ENCODE assay signal across 8 cellular contexts in the genomic region with DNA sequence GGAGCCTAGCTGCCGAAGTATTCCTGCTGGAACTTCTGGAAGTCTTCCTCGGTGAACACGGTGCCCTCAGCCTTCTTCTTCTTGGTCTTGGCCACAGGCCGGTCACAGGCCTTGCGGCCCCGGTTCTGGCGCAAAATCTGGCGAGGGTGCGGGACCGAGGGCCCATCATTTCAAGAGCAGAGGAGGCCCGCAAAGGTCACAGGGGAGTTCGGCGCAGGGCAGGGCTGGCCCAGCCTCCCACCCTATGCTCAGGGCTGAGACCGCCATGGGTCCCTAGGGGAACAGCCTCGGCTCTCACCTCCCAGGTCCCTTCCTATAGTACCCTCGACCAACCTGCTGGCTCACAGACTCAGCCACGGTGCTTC. TPM values are rescaled to one million over a fixed set of nuclear protein-coding genes. Genes with fewer than 3 reads are reported as not detected.
DNase-seq lines count a peak whose midpoint lies in the region; ATAC-seq and TF ChIP-seq lines count a peak whose summit lies in the region.

No MANE protein-coding gene starts in this region.

- ATAC-seq in DND-41 (ENCODE audit: insufficient read depth, low read depth), result no peak
- no peak for ATAC-seq in psoas muscle
- ATAC-seq in GM18870 (IDR thresholded peaks at IDR 0.05; ENCODE audit: unreplicated experiment), result no peak
- ATAC-seq in HG02798 (IDR thresholded peaks at IDR 0.05; ENCODE audit: poor library complexity, unreplicated experiment), result no peak
- ATAC-seq in upper lobe of left lung (ENCODE audit: low FRiP score in 2 of 2), result no peak

- H3K79me2 ChIP-seq in DND-41 (ENCODE audit: insufficient read depth, low read length) (peaks cover 65% of the 10 kb centered on the region), OCI-LY3 (ENCODE audit: low read length) (peaks cover 72% of the 10 kb centered on the region)

- WGBS in psoas muscle, 3 donors, result 47 to 55% (median 54%) methylated on average over 17 of the region's 17 CpGs
- WGBS in upper lobe of left lung, 2 donors, result 47 to 71% methylated on average over 4 to 17 of the region's 17 CpGs

- H3K36me3 ChIP-seq in DND-41 (ENCODE audit: insufficient read depth, low read length) (peaks cover 55% of the 10 kb centered on the region), OCI-LY3 (replicated peaks; ENCODE audit: low read depth, low read length) (peaks cover 49% of the 10 kb centered on the region), duodenal mucosa (ENCODE audit: control insufficient read depth in 1 of 2, insufficient read depth in 2 of 2, low read length in 2 of 2) (peaks cover 10 to 27% of the 10 kb centered on the region in 2 donors), psoas muscle (ENCODE audit: insufficient read depth in 1 of 2, low read depth in 1 of 2) (peaks cover 0 to 31% of the 10 kb centered on the region in 2 donors), upper lobe of left lung (peaks cover 2 to 43% (median 20%) of the 10 kb centered on the region in 4 donors)

- peaks cover 52% of the 10 kb centered on the region for H4K20me1 ChIP-seq in DND-41 (ENCODE audit: insufficient read depth, low read length)
- H4K20me1 ChIP-seq in OCI-LY3 (ENCODE audit: insufficient read depth, low read length), result peaks cover 9% of the 10 kb centered on the region

- no peaks in the 10 kb centered on the region for H3K27me3 ChIP-seq in DND-41 (ENCODE audit: insufficient read depth, low read length, poor library complexity)
- no peaks in the 10 kb centered on the region for H3K27me3 ChIP-seq in OCI-LY3 (ENCODE audit: low read depth, low read length)
- H3K27me3 ChIP-seq in duodenal mucosa (ENCODE audit: control insufficient read depth in 1 of 2, insufficient read depth in 2 of 2, low read length in 2 of 2), result no peaks in the 10 kb centered on the region
- no peaks in the 10 kb centered on the region for H3K27me3 ChIP-seq in psoas muscle (ENCODE audit: insufficient read depth in 3 of 3, low read length in 2 of 3)
- H3K27me3 ChIP-seq in upper lobe of left lung, result no peaks in the 10 kb centered on the region

- peak overlapping the region in 1 of 2 experiments; percentile 53; a peak in 2 of 4 replicates for H3K4me3 ChIP-seq in DND-41 (ENCODE audit: low read depth in 1 of 2, low read length in 2 of 2)
- peak overlapping the region; percentile 71 for H3K4me3 ChIP-seq in OCI-LY3 (ENCODE audit: low read length)
- H3K4me3 ChIP-seq in duodenal mucosa (ENCODE audit: low read depth in 1 of 2, low read length in 2 of 2), result peak overlapping the region; percentile 23 to 65
- peak overlapping the region; percentile 54 for H3K4me3 ChIP-seq in psoas muscle
- peak overlapping the region in 1 of 4 donors; percentile 34 for H3K4me3 ChIP-seq in upper lobe of left lung

- H3K9me3 ChIP-seq in DND-41 (ENCODE audit: insufficient read depth, low read length, severe bottlenecking) (no peaks in the 10 kb centered on the region), OCI-LY3 (ENCODE audit: insufficient read depth, low read length) (no peaks in the 10 kb centered on the region), duodenal mucosa (ENCODE audit: control insufficient read depth in 1 of 2, low read length in 2 of 2) (no peaks in the 10 kb centered on the region), psoas muscle (no peaks in the 10 kb centered on the region), upper lobe of left lung (no peaks in the 10 kb centered on the region)

- no peak for TF ChIP-seq POLR2A in upper lobe of left lung (IDR thresholded peaks at IDR 0.05)

- H3K4me2 ChIP-seq in DND-41 (ENCODE audit: insufficient read depth, low read length), result peak overlapping the region; percentile 86
- H3K4me2 ChIP-seq in OCI-LY3 (ENCODE audit: low read length), result peak overlapping the region; percentile 82

- H3K27ac ChIP-seq in DND-41 (ENCODE audit: low read length) (peak overlapping the region; percentile 64), OCI-LY3 (ENCODE audit: low read length) (peak overlapping the region; percentile 80), duodenal mucosa (ENCODE audit: low read depth, low read length) (no peak overlapping the region), psoas muscle (peak overlapping the region; percentile 72), upper lobe of left lung (peak overlapping the region in 2 of 4 donors; percentile 62 to 69)

- H3K9ac ChIP-seq in DND-41 (ENCODE audit: low read depth, low read length), result peak overlapping the region; percentile 49
- peak overlapping the region; percentile 53 for H3K9ac ChIP-seq in OCI-LY3 (ENCODE audit: low read length)
- H3K9ac ChIP-seq in duodenal mucosa (ENCODE audit: low read depth in 1 of 2, low read length in 2 of 2), result peak overlapping the region in 1 of 2 donors; percentile 15

- TF ChIP-seq EP300 in upper lobe of left lung (IDR thresholded peaks at IDR 0.05), result no peak

- H2AFZ ChIP-seq in DND-41 (ENCODE audit: low read depth, low read length) (no peak overlapping the region), OCI-LY3 (ENCODE audit: low read depth, low read length) (no peak overlapping the region)

- peaks cover 66% of the 10 kb centered on the region for H3K4me1 ChIP-seq in DND-41 (ENCODE audit: insufficient read depth, low read length)
- H3K4me1 ChIP-seq in OCI-LY3 (ENCODE audit: low read length), result peaks cover 80% of the 10 kb centered on the region
- peaks cover 48 to 65% of the 10 kb centered on the region in 2 donors for H3K4me1 ChIP-seq in duodenal mucosa (ENCODE audit: control insufficient read depth in 1 of 2, insufficient read depth in 2 of 2, low read length in 2 of 2)
- H3K4me1 ChIP-seq in psoas muscle, result peaks cover 45% of the 10 kb centered on the region
- peaks cover 62 to 82% (median 68%) of the 10 kb centered on the region in 4 donors for H3K4me1 ChIP-seq in upper lobe of left lung

- TF ChIP-seq CTCF in DND-41 (IDR thresholded peaks at IDR 0.05; ENCODE audit: borderline replicate concordance, extremely low read depth, low read length, poor library complexity, severe bottlenecking) (no peak), OCI-LY3 (IDR thresholded peaks at IDR 0.05; ENCODE audit: low read depth, low read length) (no peak; the same call in 1 of the 2 replicates), psoas muscle (IDR thresholded peaks at IDR 0.05) (peak; percentile 13), upper lobe of left lung (IDR thresholded peaks at IDR 0.05) (no peak)

- intact Hi-C loops in psoas muscle (cut with DNase I), result loop anchor here (2.0 to 5.0 kb wide), 6 partner anchors 27 to 357 kb away; a partner anchor contains a TSS

- DNase-seq in DND-41 (no peak), psoas muscle (no peak), upper lobe of left lung (no peak), NCI-H2081 (lab: John Stamatoyannopoulos, UW) (no peak)

RNA-seq across cellular contexts. Expression of a gene that starts 3.1 kb away (rescaled TPM):
- total RNA-seq in psoas muscle, result 10 to 100 TPM; 34.0 to 52.6 (median 42.6) TPM
- polyA plus RNA-seq in psoas muscle, result 100 to 1,000 TPM; 143 to 313 (median 186) TPM
- total RNA-seq in upper lobe of left lung, result 100 to 1,000 TPM in 4 of 6 donors, 10 to 100 TPM in 2; 71.2 to 168 (median 106) TPM

RNA-seq across cellular contexts. Expression of a gene that starts 9.1 kb away (rescaled TPM):
- total RNA-seq in psoas muscle, result 100 to 1,000 TPM; 246 to 839 (median 408) TPM
- 1,000 to 10,000 TPM; 1,006 to 1,369 (median 1,295) TPM for polyA plus RNA-seq in psoas muscle
- 100 to 1,000 TPM; 255 to 402 (median 364) TPM for total RNA-seq in upper lobe of left lung

RNA-seq across cellular contexts. Expression of a gene that starts 27.4 kb away (rescaled TPM):
- total RNA-seq in psoas muscle (10 to 100 TPM in 2 of 4 donors, 1 to 10 TPM in 2; 8.6 to 18.7 (median 13.3) TPM), upper lobe of left lung (10 to 100 TPM; 10.5 to 35.3 (median 25.6) TPM)
- polyA plus RNA-seq in psoas muscle, result 10 to 100 TPM in 2 of 3 donors, 1 to 10 TPM in 1; 7.4 to 20.9 (median 14.0) TPM

RNA-seq across cellular contexts. Expression of a gene that starts 41.1 kb away (rescaled TPM):
- total RNA-seq in psoas muscle (under 1 TPM in 2 of 4 donors, not detected in 2; 0.04 to 0.06 TPM), upper lobe of left lung (1 to 10 TPM in 1 of 6 donors, under 1 TPM in 5; 0.15 to 4.2 (median 0.34) TPM)
- polyA plus RNA-seq in psoas muscle, result under 1 TPM; 0.01 to 0.14 (median 0.01) TPM
